Comparison of ENCODE assay signal across 29 cellular contexts in genomic region chr6:2614155-2614554, GRCh38.
"Had no signal": no experiment of that assay in that cellular context is flagged by ENCODE, and none has a peak within 500 bp of the region (broad histone marks: within the 10 kb centered on the region; RNA-seq: fewer than 3 reads in every experiment).

No MANE protein-coding gene starts in this region.

- H3K27me3 ChIP-seq: neural progenitor cell, ovary, right lobe of liver, sigmoid colon, suprapubic skin, testis, tibial artery, upper lobe of right lung, uterus had no signal

- H3K4me2 ChIP-seq: neural progenitor cell had no signal

- H3K27ac Mint-ChIP-seq: natural killer cell; nephron; neural progenitor cell; progenitor cell of endocrine pancreas; stimulated activated effector memory CD8-positive, alpha-beta T cell treated with anti-CD3 and anti-CD28 coated beads, Interleukin-12 subunit alpha, Interleukin-12 subunit beta, amount 100 ng/mL, for 72 hours; stimulated activated naive CD8-positive, alpha-beta T cell treated with anti-CD3 and anti-CD28 coated beads, Interleukin-15, amount 100 ng/mL, for 72 hours; type B pancreatic cell had no signal

- H3K4me3 Mint-ChIP-seq: natural killer cell; nephron; neural progenitor cell; stimulated activated effector memory CD8-positive, alpha-beta T cell treated with anti-CD3 and anti-CD28 coated beads, Interleukin-12 subunit alpha, Interleukin-12 subunit beta, amount 100 ng/mL, for 72 hours; stimulated activated naive CD8-positive, alpha-beta T cell treated with anti-CD3 and anti-CD28 coated beads, Interleukin-15, amount 100 ng/mL, for 72 hours; type B pancreatic cell had no signal

- DNase-seq: natural killer cell; occipital lobe; ovary; posterior cingulate gyrus; psoas muscle; right cardiac atrium; right lobe of liver; sigmoid colon; small intestine; stimulated activated CD4-positive, alpha-beta T cell treated with anti-CD3 and anti-CD28 coated beads, Interleukin-15, amount 100 ng/mL, for 24 hours; stimulated activated CD4-positive, alpha-beta T cell treated with anti-CD3 and anti-CD28 coated beads, Interleukin-2, amount 100 ng/mL, for 24 hours; stimulated activated CD4-positive, alpha-beta T cell treated with anti-CD3 and anti-CD28 coated beads, Interleukin-2, amount 100 ng/mL, for 48 hours; stimulated activated CD4-positive, alpha-beta T cell treated with anti-CD3 and anti-CD28 coated beads, Interleukin-4, amount 100 ng/mL, for 24 hours; stimulated activated naive CD4-positive, alpha-beta T cell; stimulated activated naive CD8-positive, alpha-beta T cell treated with anti-CD3 and anti-CD28 coated beads, Interleukin-15, amount 100 ng/mL, for 72 hours; stimulated activated naive CD8-positive, alpha-beta T cell treated with anti-CD3 and anti-CD28 coated beads, Interleukin-15, Interleukin-2, amounts not matched to agents 100 U/mL and 50 U/mL, for 24 hours; substantia nigra; testis; tibial artery; transverse colon; upper lobe of right lung; uterus had no signal

- FAIRE-seq: small intestine had no signal

- H3K4me1 Mint-ChIP-seq: natural killer cell; stimulated activated effector memory CD8-positive, alpha-beta T cell treated with anti-CD3 and anti-CD28 coated beads, Interleukin-12 subunit alpha, Interleukin-12 subunit beta, amount 100 ng/mL, for 72 hours; stimulated activated naive CD8-positive, alpha-beta T cell treated with anti-CD3 and anti-CD28 coated beads, Interleukin-15, amount 100 ng/mL, for 72 hours had no signal

- H3K36me3 ChIP-seq: neural progenitor cell, ovary, right lobe of liver, sigmoid colon, suprapubic skin, tibial artery, transverse colon, upper lobe of right lung, uterus had no signal

- H3K36me3 Mint-ChIP-seq: natural killer cell; neural progenitor cell; stimulated activated effector memory CD8-positive, alpha-beta T cell treated with anti-CD3 and anti-CD28 coated beads, Interleukin-12 subunit alpha, Interleukin-12 subunit beta, amount 100 ng/mL, for 72 hours; type B pancreatic cell had no signal

- H3K79me2 ChIP-seq: parathyroid adenoma had no signal

- H3K9ac ChIP-seq: neural progenitor cell, parathyroid adenoma had no signal

- ATAC-seq: natural killer cell; psoas muscle; right cardiac atrium; right lobe of liver; stimulated activated effector memory CD8-positive, alpha-beta T cell treated with anti-CD3 and anti-CD28 coated beads, Interleukin-12 subunit alpha, Interleukin-12 subunit beta, amount 100 ng/mL, for 72 hours; stimulated activated naive CD8-positive, alpha-beta T cell treated with anti-CD3 and anti-CD28 coated beads, Interleukin-15, amount 100 ng/mL, for 72 hours; stimulated activated naive CD8-positive, alpha-beta T cell treated with anti-CD3 and anti-CD28 coated beads, Interleukin-15, Interleukin-2, amounts not matched to agents 100 U/mL and 50 U/mL, for 24 hours; upper lobe of right lung had no signal

- H3K9me3 ChIP-seq: ovary, right lobe of liver, suprapubic skin, testis, tibial artery, transverse colon, upper lobe of right lung, uterus had no signal

- H3K27ac ChIP-seq: neural progenitor cell, ovary, parathyroid adenoma, psoas muscle, right lobe of liver, sigmoid colon, suprapubic skin, testis, transverse colon, upper lobe of right lung, uterus had no signal

- H3K4me1 ChIP-seq: parathyroid adenoma, psoas muscle, right lobe of liver, sigmoid colon, suprapubic skin, testis, transverse colon, upper lobe of right lung, uterus had no signal

- H3K9me3 Mint-ChIP-seq: stimulated activated effector memory CD8-positive, alpha-beta T cell treated with anti-CD3 and anti-CD28 coated beads, Interleukin-12 subunit alpha, Interleukin-12 subunit beta, amount 100 ng/mL, for 72 hours had no signal

- H2AFZ ChIP-seq: neural progenitor cell, parathyroid adenoma had no signal

- H3K4me3 ChIP-seq: neural progenitor cell, ovary, psoas muscle, right lobe of liver, sigmoid colon, suprapubic skin, testis, tibial artery, transverse colon, upper lobe of right lung, uterus had no signal
